Comparison of ENCODE assay signal across 1 cellular context in genomic region chrX:41412261-41413167, GRCh38.
TF ChIP-seq lines count a peak whose summit lies in the region.

No MANE protein-coding gene starts in this region.

TF ChIP-seq in H1, 55 proteins besides CTCF, POLR2A, EP300 and RAD21:
- no peak for TF ChIP-seq KDM5A (IDR thresholded peaks at IDR 0.05; ENCODE audit: low read length)
- no peak for TF ChIP-seq SP2 (IDR thresholded peaks at IDR 0.05; ENCODE audit: low read length)
- no peak for TF ChIP-seq RNF2 (IDR thresholded peaks at IDR 0.05; ENCODE audit: borderline replicate concordance, low read depth, low read length, missing control alignments, poor library complexity, severe bottlenecking)
- TF ChIP-seq ATF2 (IDR thresholded peaks at IDR 0.05; ENCODE audit: low read length) = no peak
- TF ChIP-seq HDAC6 (IDR thresholded peaks at IDR 0.05; ENCODE audit: low read depth, low read length) = no peak
- TF ChIP-seq, protein P1, sequence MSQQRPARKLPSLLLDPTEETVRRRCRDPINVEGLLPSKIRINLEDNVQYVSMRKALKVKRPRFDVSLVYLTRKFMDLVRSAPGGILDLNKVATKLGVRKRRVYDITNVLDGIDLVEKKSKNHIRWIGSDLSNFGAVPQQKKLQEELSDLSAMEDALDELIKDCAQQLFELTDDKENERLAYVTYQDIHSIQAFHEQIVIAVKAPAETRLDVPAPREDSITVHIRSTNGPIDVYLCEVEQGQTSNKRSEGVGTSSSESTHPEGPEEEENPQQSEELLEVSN (IDR thresholded peaks at IDR 0.05) = no peak
- no peak for TF ChIP-seq CTBP2 (IDR thresholded peaks at IDR 0.05; ENCODE audit: borderline replicate concordance, insufficient read depth, insufficient read length, low read length)
